Comparison of ENCODE assay signal across 1 cellular context in genomic region chr2:134148843-134149472, GRCh38.
TF ChIP-seq lines count a peak whose summit lies in the region.

No MANE protein-coding gene starts in this region.

TF ChIP-seq in HepG2, 621 proteins besides CTCF, POLR2A, EP300 and RAD21:
- no peak for TF ChIP-seq PCBP1 (IDR thresholded peaks at IDR 0.05; ENCODE audit: borderline replicate concordance, low read depth, low read length)
- TF ChIP-seq ZNF883 (CRISPR knock-in tag; IDR thresholded peaks at IDR 0.05; ENCODE audit: not compliant biosample characterization), result no peak
- 0 out of 2 replicates have a peak, but pooled peaks have one; percentile 7 for TF ChIP-seq CEBPB (IDR thresholded peaks at IDR 0.05; ENCODE audit: borderline replicate concordance, low read depth, low read length)
- no peak for TF ChIP-seq RFX3 (CRISPR knock-in tag; IDR thresholded peaks at IDR 0.05)
- TF ChIP-seq ZXDC (CRISPR knock-in tag; IDR thresholded peaks at IDR 0.05), result no peak
TF ChIP-seq in HepG2: peak in this region for 1.
